1 cellular context compared by ENCODE assay signal in genomic region chr2:95391641-95392310, GRCh38.
TF ChIP-seq lines count a peak whose summit lies in the region.

No MANE protein-coding gene starts in this region.

TF ChIP-seq in HepG2, 621 proteins besides CTCF, POLR2A, EP300 and RAD21 (continued from another document):
- TF ChIP-seq, protein P1, sequence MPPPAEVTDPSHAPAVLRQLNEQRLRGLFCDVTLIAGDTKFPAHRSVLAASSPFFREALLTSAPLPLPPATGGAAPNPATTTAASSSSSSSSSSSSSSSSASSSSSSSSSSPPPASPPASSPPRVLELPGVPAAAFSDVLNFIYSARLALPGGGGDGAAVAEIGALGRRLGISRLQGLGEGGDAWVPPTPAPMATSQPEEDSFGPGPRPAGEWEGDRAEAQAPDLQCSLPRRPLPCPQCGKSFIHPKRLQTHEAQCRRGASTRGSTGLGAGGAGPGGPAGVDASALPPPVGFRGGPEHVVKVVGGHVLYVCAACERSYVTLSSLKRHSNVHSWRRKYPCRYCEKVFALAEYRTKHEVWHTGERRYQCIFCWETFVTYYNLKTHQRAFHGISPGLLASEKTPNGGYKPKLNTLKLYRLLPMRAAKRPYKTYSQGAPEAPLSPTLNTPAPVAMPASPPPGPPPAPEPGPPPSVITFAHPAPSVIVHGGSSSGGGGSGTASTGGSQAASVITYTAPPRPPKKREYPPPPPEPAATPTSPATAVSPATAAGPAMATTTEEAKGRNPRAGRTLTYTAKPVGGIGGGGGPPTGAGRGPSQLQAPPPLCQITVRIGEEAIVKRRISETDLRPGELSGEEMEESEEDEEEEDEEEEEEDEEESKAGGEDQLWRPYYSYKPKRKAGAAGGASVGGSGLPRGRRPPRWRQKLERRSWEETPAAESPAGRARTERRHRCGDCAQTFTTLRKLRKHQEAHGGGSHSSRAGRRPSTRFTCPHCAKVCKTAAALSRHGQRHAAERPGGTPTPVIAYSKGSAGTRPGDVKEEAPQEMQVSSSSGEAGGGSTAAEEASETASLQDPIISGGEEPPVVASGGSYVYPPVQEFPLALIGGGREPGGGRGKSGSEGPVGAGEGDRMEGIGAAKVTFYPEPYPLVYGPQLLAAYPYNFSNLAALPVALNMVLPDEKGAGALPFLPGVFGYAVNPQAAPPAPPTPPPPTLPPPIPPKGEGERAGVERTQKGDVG (CRISPR knock-in tag; IDR thresholded peaks at IDR 0.05; ENCODE audit: borderline replicate concordance), result 0 out of 2 replicates have a peak, but pooled peaks have one; percentile 35
- TF ChIP-seq SIX1 (CRISPR knock-in tag; IDR thresholded peaks at IDR 0.05; ENCODE audit: borderline replicate concordance), result no peak
- TF ChIP-seq, protein P2, sequence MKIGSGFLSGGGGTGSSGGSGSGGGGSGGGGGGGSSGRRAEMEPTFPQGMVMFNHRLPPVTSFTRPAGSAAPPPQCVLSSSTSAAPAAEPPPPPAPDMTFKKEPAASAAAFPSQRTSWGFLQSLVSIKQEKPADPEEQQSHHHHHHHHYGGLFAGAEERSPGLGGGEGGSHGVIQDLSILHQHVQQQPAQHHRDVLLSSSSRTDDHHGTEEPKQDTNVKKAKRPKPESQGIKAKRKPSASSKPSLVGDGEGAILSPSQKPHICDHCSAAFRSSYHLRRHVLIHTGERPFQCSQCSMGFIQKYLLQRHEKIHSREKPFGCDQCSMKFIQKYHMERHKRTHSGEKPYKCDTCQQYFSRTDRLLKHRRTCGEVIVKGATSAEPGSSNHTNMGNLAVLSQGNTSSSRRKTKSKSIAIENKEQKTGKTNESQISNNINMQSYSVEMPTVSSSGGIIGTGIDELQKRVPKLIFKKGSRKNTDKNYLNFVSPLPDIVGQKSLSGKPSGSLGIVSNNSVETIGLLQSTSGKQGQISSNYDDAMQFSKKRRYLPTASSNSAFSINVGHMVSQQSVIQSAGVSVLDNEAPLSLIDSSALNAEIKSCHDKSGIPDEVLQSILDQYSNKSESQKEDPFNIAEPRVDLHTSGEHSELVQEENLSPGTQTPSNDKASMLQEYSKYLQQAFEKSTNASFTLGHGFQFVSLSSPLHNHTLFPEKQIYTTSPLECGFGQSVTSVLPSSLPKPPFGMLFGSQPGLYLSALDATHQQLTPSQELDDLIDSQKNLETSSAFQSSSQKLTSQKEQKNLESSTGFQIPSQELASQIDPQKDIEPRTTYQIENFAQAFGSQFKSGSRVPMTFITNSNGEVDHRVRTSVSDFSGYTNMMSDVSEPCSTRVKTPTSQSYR (CRISPR knock-in tag; IDR thresholded peaks at IDR 0.05; ENCODE audit: borderline replicate concordance), result peak; percentile 39; the same call in 1 of the 2 replicates
- TF ChIP-seq MED13 (CRISPR knock-in tag; IDR thresholded peaks at IDR 0.05), result no peak
- TF ChIP-seq RNF2 (conservative IDR thresholded peaks at IDR 0.05; ENCODE audit: low read depth), result no peak
- no peak for TF ChIP-seq ZNF460 (CRISPR knock-in tag; IDR thresholded peaks at IDR 0.05; ENCODE audit: borderline replicate concordance)
- TF ChIP-seq NFAT5 (CRISPR knock-in tag; IDR thresholded peaks at IDR 0.05), result no peak
- TF ChIP-seq PHF21A (CRISPR knock-in tag; IDR thresholded peaks at IDR 0.05), result peak; percentile 70; the same call in 1 of the 2 replicates
- TF ChIP-seq ZNF234 (CRISPR knock-in tag; conservative IDR thresholded peaks at IDR 0.05), result 0 out of 2 replicates have a peak, but pooled peaks have one; percentile 21
- no peak; the same call in 1 of the 2 replicates for TF ChIP-seq HNF4G (IDR thresholded peaks at IDR 0.05; ENCODE audit: borderline replicate concordance, low read depth, low read length)
- 0 out of 2 replicates have a peak, but pooled peaks have one; percentile 26 for TF ChIP-seq HNF4G (CRISPR knock-in tag; IDR thresholded peaks at IDR 0.05; ENCODE audit: borderline replicate concordance, low read depth)
- TF ChIP-seq FOXC1 (CRISPR knock-in tag; IDR thresholded peaks at IDR 0.05; ENCODE audit: borderline replicate concordance), result no peak
- TF ChIP-seq ZNF878 (CRISPR knock-in tag; IDR thresholded peaks at IDR 0.05), result no peak
- no peak for TF ChIP-seq RAD51 (IDR thresholded peaks at IDR 0.05; ENCODE audit: borderline replicate concordance)
- peak; percentile 73; the same call in 1 of the 2 replicates for TF ChIP-seq ETV6 (CRISPR knock-in tag; conservative IDR thresholded peaks at IDR 0.05)
- TF ChIP-seq, protein P3, sequence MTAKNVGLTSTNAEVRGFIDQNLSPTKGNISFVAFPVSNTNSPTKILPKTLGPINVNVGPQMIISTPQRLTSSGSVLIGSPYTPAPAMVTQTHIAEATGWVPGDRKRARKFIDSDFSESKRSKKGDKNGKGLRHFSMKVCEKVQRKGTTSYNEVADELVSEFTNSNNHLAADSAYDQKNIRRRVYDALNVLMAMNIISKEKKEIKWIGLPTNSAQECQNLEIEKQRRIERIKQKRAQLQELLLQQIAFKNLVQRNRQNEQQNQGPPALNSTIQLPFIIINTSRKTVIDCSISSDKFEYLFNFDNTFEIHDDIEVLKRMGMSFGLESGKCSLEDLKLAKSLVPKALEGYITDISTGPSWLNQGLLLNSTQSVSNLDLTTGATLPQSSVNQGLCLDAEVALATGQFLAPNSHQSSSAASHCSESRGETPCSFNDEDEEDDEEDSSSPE (CRISPR knock-in tag; IDR thresholded peaks at IDR 0.05), result no peak
- no peak for TF ChIP-seq ZNF367 (CRISPR knock-in tag; IDR thresholded peaks at IDR 0.05; ENCODE audit: borderline replicate concordance)
- peak; percentile 78 for TF ChIP-seq PAXIP1 (CRISPR knock-in tag; conservative IDR thresholded peaks at IDR 0.05)
- TF ChIP-seq CEBPB (IDR thresholded peaks at IDR 0.05; ENCODE audit: borderline replicate concordance, low read depth, low read length), result no peak
- TF ChIP-seq, protein P4, sequence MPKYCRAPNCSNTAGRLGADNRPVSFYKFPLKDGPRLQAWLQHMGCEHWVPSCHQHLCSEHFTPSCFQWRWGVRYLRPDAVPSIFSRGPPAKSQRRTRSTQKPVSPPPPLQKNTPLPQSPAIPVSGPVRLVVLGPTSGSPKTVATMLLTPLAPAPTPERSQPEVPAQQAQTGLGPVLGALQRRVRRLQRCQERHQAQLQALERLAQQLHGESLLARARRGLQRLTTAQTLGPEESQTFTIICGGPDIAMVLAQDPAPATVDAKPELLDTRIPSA (CRISPR knock-in tag; IDR thresholded peaks at IDR 0.05; ENCODE audit: borderline replicate concordance), result no peak
- peak; percentile 87; the same call in 1 of the 2 replicates for TF ChIP-seq REPIN1 (CRISPR knock-in tag; IDR thresholded peaks at IDR 0.05; ENCODE audit: borderline replicate concordance, low read depth)
- 0 out of 2 replicates have a peak, but pooled peaks have one; percentile 34 for TF ChIP-seq ZNF543 (CRISPR knock-in tag; IDR thresholded peaks at IDR 0.05)
- peak; percentile 70 for TF ChIP-seq SKI (IDR thresholded peaks at IDR 0.05; ENCODE audit: partially characterized antibody)
- TF ChIP-seq ZNF354B (CRISPR knock-in tag; IDR thresholded peaks at IDR 0.05), result no peak; the same call in 1 of the 2 replicates
- TF ChIP-seq ZNF761 (CRISPR knock-in tag; conservative IDR thresholded peaks at IDR 0.05), result no peak
- TF ChIP-seq PCBP1 (IDR thresholded peaks at IDR 0.05; ENCODE audit: borderline replicate concordance, low read depth, low read length), result no peak
- TF ChIP-seq PRMT3 (CRISPR knock-in tag; IDR thresholded peaks at IDR 0.05; ENCODE audit: borderline replicate concordance, low read depth), result no peak
- no peak for TF ChIP-seq ZSCAN21 (CRISPR knock-in tag; IDR thresholded peaks at IDR 0.05; ENCODE audit: borderline replicate concordance)
- TF ChIP-seq AKAP8 (CRISPR knock-in tag; IDR thresholded peaks at IDR 0.05), result no peak
